Comparison of ENCODE assay signal across 8 cellular contexts in genomic region chr6:30556714-30556963, GRCh38. TPM values are rescaled to one million over a fixed set of nuclear protein-coding genes. Genes with fewer than 3 reads are reported as not detected.
DNase-seq lines count a peak whose midpoint lies in the region; ATAC-seq and TF ChIP-seq lines count a peak whose summit lies in the region.

No MANE protein-coding gene starts in this region.

- peaks cover 18% of the 10 kb centered on the region for H3K4me1 Mint-ChIP-seq in endodermal cell
- peaks cover 23% of the 10 kb centered on the region for H3K4me1 Mint-ChIP-seq in neural progenitor cell

- 0% methylated on average over 7 to 13 of the region's 13 CpGs for WGBS in endodermal cell (ENCODE audit: insufficient coverage in 1 of 2, insufficient read length in 1 of 2), 2 experiments

- peak overlapping the region; percentile 98 for H2AFZ ChIP-seq in neural progenitor cell (replicated peaks)

- H3K4me3 Mint-ChIP-seq in endodermal cell (peak overlapping the region; percentile 89), neural progenitor cell (peak overlapping the region; percentile 99)

- H3K4me1 ChIP-seq in endodermal cell (ENCODE audit: control insufficient read depth, insufficient read depth, low read length) (no peaks in the 10 kb centered on the region), neural progenitor cell (peaks cover 6% of the 10 kb centered on the region), tibial artery (peaks cover 0 to 28% (median 18%) of the 10 kb centered on the region in 4 donors)

- no peaks in the 10 kb centered on the region for H3K9me3 ChIP-seq in endodermal cell (ENCODE audit: control insufficient read depth, low read length)
- H3K9me3 ChIP-seq in neural progenitor cell (ENCODE audit: low read depth) = no peaks in the 10 kb centered on the region
- H3K9me3 ChIP-seq in tibial artery = no peaks in the 10 kb centered on the region

- peaks cover 26% of the 10 kb centered on the region for H3F3A ChIP-seq in neural progenitor cell (ENCODE audit: low read depth)

- no peaks in the 10 kb centered on the region for H3K27me3 Mint-ChIP-seq in endodermal cell (ENCODE audit: insufficient read depth)
- H3K27me3 Mint-ChIP-seq in neural progenitor cell (ENCODE audit: insufficient read depth, low read depth) = peaks cover 3% of the 10 kb centered on the region

- peaks cover 43% of the 10 kb centered on the region for H3K36me3 ChIP-seq in endodermal cell (ENCODE audit: control insufficient read depth, insufficient read depth, low read length)
- H3K36me3 ChIP-seq in neural progenitor cell = peaks cover 6% of the 10 kb centered on the region
- peaks cover 13 to 32% (median 25%) of the 10 kb centered on the region in 3 donors for H3K36me3 ChIP-seq in tibial artery

- no peak for ATAC-seq in HG02642 (IDR thresholded peaks at IDR 0.05; ENCODE audit: poor library complexity, unreplicated experiment)

- peak; percentile 87 for DNase-seq in NCI-H2196 treated with DMSO at 0.1 percent for 48 hours (lab: John Stamatoyannopoulos, UW; ENCODE audit: unreplicated experiment)
- DNase-seq in NCI-H2196 (lab: John Stamatoyannopoulos, UW; ENCODE audit: unreplicated experiment) = no peak
- peak; percentile 72 to 82 for DNase-seq in activated CD4-positive, alpha-beta T cell treated with anti-CD3 and anti-CD28 coated beads for 4 hours
- DNase-seq in endodermal cell = peak; percentile 94
- DNase-seq in neural progenitor cell (ENCODE audit: low spot score) = peak; percentile 95
- DNase-seq in tibial artery = peak in 1 of 2 donors; percentile 95
- no peak for DNase-seq in ecto neural progenitor cell (ENCODE audit: low spot score)

- TF ChIP-seq CTCF in endodermal cell (conservative IDR thresholded peaks at IDR 0.05) = no peak
- no peak for TF ChIP-seq CTCF in neural progenitor cell (IDR thresholded peaks at IDR 0.05)
- no peak for TF ChIP-seq CTCF in tibial artery (IDR thresholded peaks at IDR 0.05)

- intact Hi-C loops in tibial artery (cut with DNase I; ENCODE audit: low total_unique reads) = loop anchor here (5.0 kb wide), 1 partner anchor 61 kb away; the partner anchor contains the start of genes MRPS18B and PPP1R10

- H3K9me3 Mint-ChIP-seq in endodermal cell = no peaks in the 10 kb centered on the region
- H3K9me3 Mint-ChIP-seq in neural progenitor cell = no peaks in the 10 kb centered on the region

- H3K9ac ChIP-seq in endodermal cell (ENCODE audit: extremely low read depth, low read length, poor library complexity, severe bottlenecking) (peak overlapping the region; percentile 73), neural progenitor cell (no peak overlapping the region)

- H3K4me2 ChIP-seq in neural progenitor cell = peak overlapping the region; percentile 84

- H3K36me3 Mint-ChIP-seq in endodermal cell (ENCODE audit: low read depth) (peaks cover 48% of the 10 kb centered on the region), neural progenitor cell (peaks cover 22% of the 10 kb centered on the region)

- peaks cover 16% of the 10 kb centered on the region for H4K20me1 ChIP-seq in neural progenitor cell (ENCODE audit: low read depth)

- H3K27me3 ChIP-seq in endodermal cell (ENCODE audit: control insufficient read depth, insufficient read depth, low read length, poor library complexity, severe bottlenecking) = no peaks in the 10 kb centered on the region
- H3K27me3 ChIP-seq in neural progenitor cell = no peaks in the 10 kb centered on the region
- H3K27me3 ChIP-seq in tibial artery = no peaks in the 10 kb centered on the region

- H3K4me3 ChIP-seq in endodermal cell (ENCODE audit: low read length) (peak overlapping the region; percentile 89), neural progenitor cell (peak overlapping the region; percentile 87), tibial artery (peak overlapping the region; percentile 85)

- peak overlapping the region; percentile 98 for H3K27ac Mint-ChIP-seq in endodermal cell
- H3K27ac Mint-ChIP-seq in neural progenitor cell = peak overlapping the region; percentile 100

- H3K79me2 ChIP-seq in neural progenitor cell (ENCODE audit: low read depth) = peaks cover 46% of the 10 kb centered on the region

- H3K27ac ChIP-seq in endodermal cell (ENCODE audit: low read depth, low read length) (peak overlapping the region; percentile 97), neural progenitor cell (peak overlapping the region; percentile 85), tibial artery (peak overlapping the region; percentile 98 to 100)

RNA-seq across cellular contexts. Expression of gene GNL1, which starts 0.3 kb away (rescaled TPM):
- total RNA-seq in endodermal cell = 10 to 100 TPM; 82.1 to 93.5 TPM
- polyA plus RNA-seq in endodermal cell (2013, experiment 1 of 2) = 44.7 TPM
- 37.3 TPM for polyA plus RNA-seq in endodermal cell (2013, experiment 2 of 2)
- total RNA-seq in neural progenitor cell (ENCODE audit: low replicate concordance) = 23.7 and 34.7 TPM in 2 replicates

RNA-seq across cellular contexts. Expression of gene PRR3, which starts 0.5 kb away (rescaled TPM):
- 10 to 100 TPM; 10.9 to 12.0 TPM for total RNA-seq in endodermal cell
- 42.4 TPM for polyA plus RNA-seq in endodermal cell (2013, experiment 1 of 2)
- 36.6 TPM for polyA plus RNA-seq in endodermal cell (2013, experiment 2 of 2)
- total RNA-seq in neural progenitor cell (ENCODE audit: low replicate concordance) = 13.7 and 18.6 TPM in 2 replicates

RNA-seq across cellular contexts. Expression of gene ABCF1, which starts 14.6 kb away (rescaled TPM):
- total RNA-seq in endodermal cell (10 to 100 TPM; 84.9 to 89.3 TPM), neural progenitor cell (ENCODE audit: low replicate concordance) (43.9 and 56.0 TPM in 2 replicates)
- polyA plus RNA-seq in endodermal cell (2013, experiment 1 of 2) = 65.6 TPM
- polyA plus RNA-seq in endodermal cell (2013, experiment 2 of 2) = 62.9 TPM

Comparison
In these comparisons a context has a peak if more than half of its experiments do, and no peak if none do; other contexts are left out.
1. DNase-seq: peak in NCI-H2196 treated with DMSO at 0.1 percent for 48 hours (single experiment), activated CD4-positive, alpha-beta T cell treated with anti-CD3 and anti-CD28 coated beads for 4 hours (2 of 2), endodermal cell (single experiment) and neural progenitor cell (single experiment); none in NCI-H2196 (single experiment) and ecto neural progenitor cell (single experiment).
2. Peak in every context shown above with its lines, with median percentiles within 50 percentile points of each other: H3K27ac ChIP-seq and H3K4me3 ChIP-seq.